8 cellular contexts compared by ENCODE assay signal in the genomic region with DNA sequence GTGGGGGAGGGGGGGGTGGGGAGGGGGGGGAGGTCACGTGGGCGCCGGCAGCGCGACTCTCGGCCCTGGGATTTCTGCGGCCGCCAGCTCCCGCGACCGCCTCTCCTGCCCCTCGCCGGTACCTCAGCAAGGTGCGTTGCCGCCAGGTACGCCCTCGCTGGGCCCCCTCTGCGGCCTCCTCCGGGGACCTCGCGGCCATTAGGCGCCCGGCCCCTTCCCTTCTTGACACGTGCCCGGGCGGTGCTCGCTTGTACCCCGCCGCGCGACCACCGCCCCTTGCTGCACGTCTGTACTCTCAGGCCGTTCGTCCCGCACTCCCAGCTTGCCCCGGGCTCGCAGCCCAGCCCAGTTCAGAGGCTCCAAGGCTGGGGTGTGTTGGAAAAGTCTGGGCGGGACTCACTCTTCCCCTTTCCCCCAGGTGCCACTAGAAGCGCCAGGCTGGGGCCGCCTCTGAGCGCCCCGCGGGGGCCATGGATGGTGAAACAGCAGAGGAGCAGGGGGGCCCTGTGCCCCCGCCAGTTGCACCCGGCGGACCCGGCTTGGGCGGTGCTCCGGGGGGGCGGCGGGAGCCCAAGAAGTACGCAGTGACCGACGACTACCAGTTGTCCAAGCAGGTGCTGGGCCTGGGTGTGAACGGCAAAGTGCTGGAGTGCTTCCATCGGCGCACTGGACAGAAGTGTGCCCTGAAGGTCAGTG. TPM values are rescaled to one million over a fixed set of nuclear protein-coding genes. Genes with fewer than 3 reads are reported as not detected.
DNase-seq lines count a peak whose midpoint lies in the region; ATAC-seq and TF ChIP-seq lines count a peak whose summit lies in the region.

A gene (plus strand): TSS at position 56 of the 696 bp plus-strand sequence. CDS start 415 bp downstream, at position 471.

- ATAC-seq in GM21576 (IDR thresholded peaks at IDR 0.05; ENCODE audit: unreplicated experiment): peak; percentile 2
- ATAC-seq in activated T-cell treated with anti-CD3 and anti-CD28 coated beads, Interleukin-2, amount 50 U/mL, for 72 hours (replicated peaks in 1 of 2): peak; percentile 0 to 3

- H3K4me3 Mint-ChIP-seq in activated T-cell treated with anti-CD3 and anti-CD28 coated beads, Interleukin-2, amount 50 U/mL, for 72 hours: peak within 1 kb of the TSS; percentile 97 to 100
- peak within 1 kb of the TSS; percentile 84 for H3K4me3 Mint-ChIP-seq in progenitor cell of endocrine pancreas (ENCODE audit: low read depth)

- peaks cover 69% of the 10 kb centered on the region for H3K4me1 Mint-ChIP-seq in activated T-cell treated with anti-CD3 and anti-CD28 coated beads, Interleukin-2, amount 50 U/mL, for 72 hours (ENCODE audit: low read depth)
- peaks cover 15% of the 10 kb centered on the region for H3K4me1 Mint-ChIP-seq in progenitor cell of endocrine pancreas (ENCODE audit: low read depth)

- TF ChIP-seq POLR2A in GM10847 (IDR thresholded peaks at IDR 0.05; ENCODE audit: extremely low read depth, insufficient read length): peak; percentile 10

- H3K27me3 Mint-ChIP-seq in activated T-cell treated with anti-CD3 and anti-CD28 coated beads, Interleukin-2, amount 50 U/mL, for 72 hours (ENCODE audit: low read depth): no peaks in the 10 kb centered on the region
- H3K27me3 Mint-ChIP-seq in progenitor cell of endocrine pancreas: peaks cover 15% of the 10 kb centered on the region

- peaks cover 9 to 21% of the 10 kb centered on the region in 2 donors for H3K36me3 Mint-ChIP-seq in activated T-cell treated with anti-CD3 and anti-CD28 coated beads, Interleukin-2, amount 50 U/mL, for 72 hours (ENCODE audit: insufficient read depth in 2 of 2)
- H3K36me3 Mint-ChIP-seq in progenitor cell of endocrine pancreas (ENCODE audit: insufficient read depth): no peaks in the 10 kb centered on the region

- DNase-seq in Kasumi-1 (lab: John Stamatoyannopoulos, UW) (peak; percentile 22 to 30), glomerular endothelial cell (ENCODE audit: extremely low read depth, low read depth, low spot score) (no peak), progenitor cell of endocrine pancreas (ENCODE audit: low spot score, unreplicated experiment) (no peak), DMS114 treated with DMSO at 0.1 percent for 48 hours (lab: John Stamatoyannopoulos, UW; ENCODE audit: unreplicated experiment) (no peak), LoVo (ENCODE audit: low spot score) (no peak)
- DNase-seq in activated T-cell treated with anti-CD3 and anti-CD28 coated beads, Interleukin-2, amount 50 U/mL, for 72 hours: peak; percentile 46

- peak within 1 kb of the TSS; percentile 93 for H3K27ac Mint-ChIP-seq in activated T-cell treated with anti-CD3 and anti-CD28 coated beads, Interleukin-2, amount 50 U/mL, for 72 hours
- H3K27ac Mint-ChIP-seq in progenitor cell of endocrine pancreas: peak within 1 kb of the TSS; percentile 95

- TF ChIP-seq CTCF in progenitor cell of endocrine pancreas (IDR thresholded peaks at IDR 0.05; ENCODE audit: unreplicated experiment): peak; percentile 20

- H3K9me3 Mint-ChIP-seq in activated T-cell treated with anti-CD3 and anti-CD28 coated beads, Interleukin-2, amount 50 U/mL, for 72 hours: no peaks in the 10 kb centered on the region
- no peaks in the 10 kb centered on the region for H3K9me3 Mint-ChIP-seq in progenitor cell of endocrine pancreas (ENCODE audit: low read depth)

RNA-seq across cellular contexts. Expression of the gene that starts here (rescaled TPM):
- total RNA-seq in activated T-cell treated with anti-CD3 and anti-CD28 coated beads, Interleukin-2, amount 50 U/mL, for 72 hours: 100 to 1,000 TPM; 116 to 129 TPM
- 15.5 and 33.4 TPM in 2 replicates for total RNA-seq in glomerular endothelial cell
- 40.8 and 42.6 TPM in 2 replicates for total RNA-seq in progenitor cell of endocrine pancreas

Comparison
In these comparisons a context has a peak if more than half of its experiments do, and no peak if none do; other contexts are left out.
1. DNase-seq: peak in Kasumi-1 (2 of 2) and activated T-cell treated with anti-CD3 and anti-CD28 coated beads, Interleukin-2, amount 50 U/mL, for 72 hours (2 of 2); none in glomerular endothelial cell (single experiment), progenitor cell of endocrine pancreas (single experiment), DMS114 treated with DMSO at 0.1 percent for 48 hours (single experiment) and LoVo (single experiment).